In genomic region chr6:75349262-75349984, GRCh38 we compare ENCODE assay signal across 8 cellular contexts.
A peak's percentile ranks its signal among the peaks of the same experiment; 100 is the strongest.
DNase-seq lines count a peak whose midpoint lies in the region; ATAC-seq and TF ChIP-seq lines count a peak whose summit lies in the region.

No MANE protein-coding gene starts in this region.

- H3K4me3 Mint-ChIP-seq in mesothelial cell of epicardium = peak overlapping the region; percentile 70

- no peaks in the 10 kb centered on the region for H3K9me3 Mint-ChIP-seq in mesothelial cell of epicardium

- peaks cover 70% of the 10 kb centered on the region for H3K4me1 Mint-ChIP-seq in mesothelial cell of epicardium

- no peaks in the 10 kb centered on the region for H3K36me3 Mint-ChIP-seq in mesothelial cell of epicardium

- TF ChIP-seq CTCF in mesothelial cell of epicardium (IDR thresholded peaks at IDR 0.05; ENCODE audit: unreplicated experiment) = no peak

- peak overlapping the region; percentile 90 for H3K27ac Mint-ChIP-seq in mesothelial cell of epicardium

- DNase-seq in AG08396 (ENCODE audit: low spot score) (peak; percentile 11), HT-29 (ENCODE audit: low spot score) (peak; percentile 3), dermis blood vessel endothelial cell (peak; percentile 64), mesothelial cell of epicardium (ENCODE audit: low spot score in 2 of 2, unreplicated experiment in 2 of 2) (peak; percentile 25 to 54), middle frontal gyrus (ENCODE audit: extremely low spot score, low spot score) (no peak)
- no peak for DNase-seq in stimulated activated naive CD4-positive, alpha-beta T cell treated with Interleukin-2 at 50 U/mL for 16 hours (lab: John Stamatoyannopoulos, UW)

- no peaks in the 10 kb centered on the region for H3K27me3 Mint-ChIP-seq in mesothelial cell of epicardium (ENCODE audit: low read depth)

- ATAC-seq in HG02970 (IDR thresholded peaks at IDR 0.05; ENCODE audit: low FRiP score, unreplicated experiment) (no peak), GM21423 (IDR thresholded peaks at IDR 0.05; ENCODE audit: unreplicated experiment) (no peak)

Comparison
In these comparisons a context has a peak if more than half of its experiments do, and no peak if none do; other contexts are left out.
1. DNase-seq: peak in AG08396 (single experiment), HT-29 (single experiment), dermis blood vessel endothelial cell (single experiment) and mesothelial cell of epicardium (2 of 2); none in stimulated activated naive CD4-positive, alpha-beta T cell treated with Interleukin-2 at 50 U/mL for 16 hours (single experiment) and middle frontal gyrus (single experiment).